1 cellular context compared by ENCODE assay signal in the genomic region with DNA sequence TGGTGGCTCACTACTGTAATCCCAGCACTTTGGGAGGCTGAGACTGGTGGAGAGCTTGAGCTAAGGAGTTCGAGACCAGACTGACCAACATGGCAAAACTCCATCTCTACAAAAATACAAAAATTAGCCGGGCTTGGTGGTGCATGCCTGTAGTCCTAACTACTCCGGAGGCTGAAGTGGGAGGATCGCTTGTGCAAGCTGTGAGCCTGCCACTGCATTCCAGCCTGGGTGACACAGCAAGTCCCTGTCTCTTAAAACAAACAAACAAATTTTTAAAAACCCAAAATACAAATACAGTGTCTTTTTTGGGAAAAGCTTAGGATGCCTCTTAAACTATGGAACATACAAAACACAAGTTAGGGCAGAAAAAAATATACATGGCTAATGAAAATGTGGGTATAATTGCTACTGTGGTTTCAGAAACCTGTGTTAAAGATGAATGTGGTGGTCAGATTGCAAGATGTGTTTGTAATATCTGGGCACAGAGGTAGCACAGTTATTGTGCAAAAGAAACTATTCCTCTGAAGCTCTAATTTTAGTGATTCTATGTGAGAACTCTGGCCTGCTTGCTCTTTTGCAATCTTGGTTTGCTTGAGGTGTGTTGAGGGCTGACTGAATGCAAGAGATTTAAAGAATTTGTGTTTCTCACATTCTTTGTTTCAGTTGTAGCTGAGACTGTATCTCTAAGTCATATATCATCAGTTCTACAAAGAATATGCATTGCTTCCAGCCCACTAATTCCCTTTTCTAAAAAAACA.
TF ChIP-seq lines count a peak whose summit lies in the region.

No MANE protein-coding gene starts in this region.

TF ChIP-seq in GM23338, 12 proteins besides CTCF, POLR2A, EP300 and RAD21 (continued from another document):
- TF ChIP-seq, protein P1, sequence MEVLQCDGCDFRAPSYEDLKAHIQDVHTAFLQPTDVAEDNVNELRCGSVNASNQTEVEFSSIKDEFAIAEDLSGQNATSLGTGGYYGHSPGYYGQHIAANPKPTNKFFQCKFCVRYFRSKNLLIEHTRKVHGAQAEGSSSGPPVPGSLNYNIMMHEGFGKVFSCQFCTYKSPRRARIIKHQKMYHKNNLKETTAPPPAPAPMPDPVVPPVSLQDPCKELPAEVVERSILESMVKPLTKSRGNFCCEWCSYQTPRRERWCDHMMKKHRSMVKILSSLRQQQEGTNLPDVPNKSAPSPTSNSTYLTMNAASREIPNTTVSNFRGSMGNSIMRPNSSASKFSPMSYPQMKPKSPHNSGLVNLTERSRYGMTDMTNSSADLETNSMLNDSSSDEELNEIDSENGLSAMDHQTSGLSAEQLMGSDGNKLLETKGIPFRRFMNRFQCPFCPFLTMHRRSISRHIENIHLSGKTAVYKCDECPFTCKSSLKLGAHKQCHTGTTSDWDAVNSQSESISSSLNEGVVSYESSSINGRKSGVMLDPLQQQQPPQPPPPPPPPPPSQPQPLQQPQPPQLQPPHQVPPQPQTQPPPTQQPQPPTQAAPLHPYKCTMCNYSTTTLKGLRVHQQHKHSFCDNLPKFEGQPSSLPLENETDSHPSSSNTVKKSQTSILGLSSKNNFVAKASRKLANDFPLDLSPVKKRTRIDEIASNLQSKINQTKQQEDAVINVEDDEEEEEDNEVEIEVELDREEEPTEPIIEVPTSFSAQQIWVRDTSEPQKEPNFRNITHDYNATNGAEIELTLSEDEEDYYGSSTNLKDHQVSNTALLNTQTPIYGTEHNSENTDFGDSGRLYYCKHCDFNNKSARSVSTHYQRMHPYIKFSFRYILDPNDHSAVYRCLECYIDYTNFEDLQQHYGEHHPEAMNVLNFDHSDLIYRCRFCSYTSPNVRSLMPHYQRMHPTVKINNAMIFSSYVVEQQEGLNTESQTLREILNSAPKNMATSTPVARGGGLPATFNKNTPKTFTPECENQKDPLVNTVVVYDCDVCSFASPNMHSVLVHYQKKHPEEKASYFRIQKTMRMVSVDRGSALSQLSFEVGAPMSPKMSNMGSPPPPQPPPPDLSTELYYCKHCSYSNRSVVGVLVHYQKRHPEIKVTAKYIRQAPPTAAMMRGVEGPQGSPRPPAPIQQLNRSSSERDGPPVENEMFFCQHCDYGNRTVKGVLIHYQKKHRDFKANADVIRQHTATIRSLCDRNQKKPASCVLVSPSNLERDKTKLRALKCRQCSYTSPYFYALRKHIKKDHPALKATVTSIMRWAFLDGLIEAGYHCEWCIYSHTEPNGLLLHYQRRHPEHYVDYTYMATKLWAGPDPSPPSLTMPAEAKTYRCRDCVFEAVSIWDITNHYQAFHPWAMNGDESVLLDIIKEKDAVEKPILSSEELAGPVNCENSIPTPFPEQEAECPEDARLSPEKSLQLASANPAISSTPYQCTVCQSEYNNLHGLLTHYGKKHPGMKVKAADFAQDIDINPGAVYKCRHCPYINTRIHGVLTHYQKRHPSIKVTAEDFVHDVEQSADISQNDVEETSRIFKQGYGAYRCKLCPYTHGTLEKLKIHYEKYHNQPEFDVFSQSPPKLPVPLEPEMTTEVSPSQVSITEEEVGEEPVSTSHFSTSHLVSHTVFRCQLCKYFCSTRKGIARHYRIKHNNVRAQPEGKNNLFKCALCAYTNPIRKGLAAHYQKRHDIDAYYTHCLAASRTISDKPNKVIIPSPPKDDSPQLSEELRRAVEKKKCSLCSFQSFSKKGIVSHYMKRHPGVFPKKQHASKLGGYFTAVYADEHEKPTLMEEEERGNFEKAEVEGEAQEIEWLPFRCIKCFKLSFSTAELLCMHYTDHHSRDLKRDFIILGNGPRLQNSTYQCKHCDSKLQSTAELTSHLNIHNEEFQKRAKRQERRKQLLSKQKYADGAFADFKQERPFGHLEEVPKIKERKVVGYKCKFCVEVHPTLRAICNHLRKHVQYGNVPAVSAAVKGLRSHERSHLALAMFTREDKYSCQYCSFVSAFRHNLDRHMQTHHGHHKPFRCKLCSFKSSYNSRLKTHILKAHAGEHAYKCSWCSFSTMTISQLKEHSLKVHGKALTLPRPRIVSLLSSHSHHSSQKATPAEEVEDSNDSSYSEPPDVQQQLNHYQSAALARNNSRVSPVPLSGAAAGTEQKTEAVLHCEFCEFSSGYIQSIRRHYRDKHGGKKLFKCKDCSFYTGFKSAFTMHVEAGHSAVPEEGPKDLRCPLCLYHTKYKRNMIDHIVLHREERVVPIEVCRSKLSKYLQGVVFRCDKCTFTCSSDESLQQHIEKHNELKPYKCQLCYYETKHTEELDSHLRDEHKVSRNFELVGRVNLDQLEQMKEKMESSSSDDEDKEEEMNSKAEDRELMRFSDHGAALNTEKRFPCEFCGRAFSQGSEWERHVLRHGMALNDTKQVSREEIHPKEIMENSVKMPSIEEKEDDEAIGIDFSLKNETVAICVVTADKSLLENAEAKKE (CRISPR knock-in tag; IDR thresholded peaks at IDR 0.05) = no peak
- TF ChIP-seq, protein P2, sequence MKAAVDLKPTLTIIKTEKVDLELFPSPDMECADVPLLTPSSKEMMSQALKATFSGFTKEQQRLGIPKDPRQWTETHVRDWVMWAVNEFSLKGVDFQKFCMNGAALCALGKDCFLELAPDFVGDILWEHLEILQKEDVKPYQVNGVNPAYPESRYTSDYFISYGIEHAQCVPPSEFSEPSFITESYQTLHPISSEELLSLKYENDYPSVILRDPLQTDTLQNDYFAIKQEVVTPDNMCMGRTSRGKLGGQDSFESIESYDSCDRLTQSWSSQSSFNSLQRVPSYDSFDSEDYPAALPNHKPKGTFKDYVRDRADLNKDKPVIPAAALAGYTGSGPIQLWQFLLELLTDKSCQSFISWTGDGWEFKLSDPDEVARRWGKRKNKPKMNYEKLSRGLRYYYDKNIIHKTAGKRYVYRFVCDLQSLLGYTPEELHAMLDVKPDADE (IDR thresholded peaks at IDR 0.05) = no peak
- TF ChIP-seq POLR2AphosphoS5 (IDR thresholded peaks at IDR 0.05; ENCODE audit: low read depth) = no peak
- no peak for TF ChIP-seq JUNB (IDR thresholded peaks at IDR 0.05; ENCODE audit: unreplicated experiment)
